In the genomic region with DNA sequence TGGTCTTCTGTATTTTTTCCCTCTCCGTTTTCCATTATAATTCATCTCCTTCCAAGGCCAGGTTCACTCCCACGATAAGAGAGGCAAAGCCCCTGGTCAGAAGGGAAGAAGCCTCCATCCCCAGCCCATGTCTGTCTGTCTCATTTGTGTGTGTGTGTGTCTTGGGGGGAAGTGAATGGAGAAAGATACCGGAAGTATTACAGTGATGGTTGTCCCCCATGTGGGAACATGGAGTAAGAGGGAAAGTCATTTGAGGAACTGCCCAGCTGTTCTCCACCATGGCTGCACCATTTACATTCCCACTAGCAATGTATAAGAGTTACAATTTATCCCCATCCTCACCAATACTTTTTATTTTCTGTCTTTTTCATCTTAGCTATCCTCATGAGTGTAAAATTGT, we compare ENCODE assay signal across 17 cellular contexts.
A peak's percentile ranks its signal among the peaks of the same experiment; 100 is the strongest.
DNase-seq lines count a peak whose midpoint lies in the region; ATAC-seq, FAIRE-seq and TF ChIP-seq lines count a peak whose summit lies in the region.
"Had no signal": no experiment of that assay in that cellular context is flagged by ENCODE, and none has a peak within 500 bp of the region (broad histone marks: within the 10 kb centered on the region; RNA-seq: fewer than 3 reads in every experiment).

No MANE protein-coding gene starts in this region.

- TF ChIP-seq CTCF in K562 (IDR thresholded peaks at IDR 0.05 in 2 of 3, conservative IDR thresholded peaks at IDR 0.05 in 1 of 3; ENCODE audit: insufficient read depth in 2 of 3, low read depth in 1 of 3, low read length in 3 of 3) (no peak), osteoblast (IDR thresholded peaks at IDR 0.05; ENCODE audit: extremely low read depth, low read depth, low read length) (no peak), foreskin keratinocyte (conservative IDR thresholded peaks at IDR 0.05) (no peak)

- H3K27ac ChIP-seq in K562 (ENCODE audit: extremely low read depth, low read depth, low read length) (no peak overlapping the region), osteoblast (ENCODE audit: low read depth, low read length) (no peak overlapping the region), foreskin keratinocyte (no peak overlapping the region)
- H3K27ac ChIP-seq: coronary artery had no signal

- H3K9me3 ChIP-seq in K562 (replicated peaks; ENCODE audit: control insufficient read depth, insufficient read depth, low read depth, low read length) (no peaks in the 10 kb centered on the region), osteoblast (ENCODE audit: low read depth, low read length) (no peaks in the 10 kb centered on the region)

- TF ChIP-seq EP300 in K562 (IDR thresholded peaks at IDR 0.05; ENCODE audit: low read length), result no peak

- CTCF ChIA-PET in K562 (lab: Yijun Ruan, JAX; ENCODE audit: low intra/inter-chr PET ratio), result no interaction called here

- H4K20me1 ChIP-seq in K562 (replicated peaks; ENCODE audit: control insufficient read depth, insufficient read depth, low read length) (no peaks in the 10 kb centered on the region), osteoblast (ENCODE audit: insufficient read depth, low read length) (no peaks in the 10 kb centered on the region)

- no peak for TF ChIP-seq RAD21 in K562 (CRISPR knock-in tag; conservative IDR thresholded peaks at IDR 0.05 in 1 of 2, IDR thresholded peaks at IDR 0.05 in 1 of 2)

- BruUV-seq in K562 (replicated peaks; lab: Mats Ljungman, UMichigan), result no TSS peak

- H3K36me3 ChIP-seq in K562 (ENCODE audit: control insufficient read depth, insufficient read depth, low read length), result no peaks in the 10 kb centered on the region
- H3K36me3 ChIP-seq in osteoblast (ENCODE audit: insufficient read depth, low read length), result no peaks in the 10 kb centered on the region

- 37% methylated on average over 3 of the region's 3 CpGs for WGBS in K562 (ENCODE audit: insufficient coverage, low coverage, missing lambda C conversion rate)

- in situ Hi-C loops in K562 (cut with MboI), result no loop called here

- H3K4me1 ChIP-seq in K562 (replicated peaks in 1 of 2; ENCODE audit: control insufficient read depth in 2 of 2, insufficient read depth in 2 of 2, low read length in 2 of 2) (peaks cover 0 to 8% of the 10 kb centered on the region in 2 experiments; a peak in 3 of 5 replicates), osteoblast (ENCODE audit: insufficient read depth, low read length) (no peaks in the 10 kb centered on the region), foreskin keratinocyte (peaks cover 8% of the 10 kb centered on the region)

- no peak for TF ChIP-seq POLR2A in K562 (conservative IDR thresholded peaks at IDR 0.05)

- H3K4me3 ChIP-seq in K562 (no peak overlapping the region), osteoblast (ENCODE audit: insufficient read depth, low read length) (no peak overlapping the region)
- H3K4me3 ChIP-seq: coronary artery had no signal

- H3K27me3 ChIP-seq in K562 (ENCODE audit: control insufficient read depth in 2 of 2, insufficient read depth in 2 of 2, low read length in 2 of 2) (no peaks in the 10 kb centered on the region), osteoblast (ENCODE audit: insufficient read depth, low read length) (peaks cover 3% of the 10 kb centered on the region), foreskin keratinocyte (no peaks in the 10 kb centered on the region)

- ATAC-seq in K562 (no peak), foreskin keratinocyte (no peak)
- ATAC-seq: left lobe of liver had no signal

- FAIRE-seq in K562 (lab: Jason Lieb, UNC), result no peak

- peak overlapping the region; percentile 94 for H2AFZ ChIP-seq in K562 (ENCODE audit: low read depth, low read length)
- peak overlapping the region; percentile 11 for H2AFZ ChIP-seq in osteoblast (ENCODE audit: low read length)

- intact Hi-C loops in K562 (cut with micrococcal nuclease), result no loop called here

- POLR2A ChIA-PET in K562 (lab: Yijun Ruan, JAX), result no interaction called here

- H3K4me2 ChIP-seq in K562 (ENCODE audit: insufficient read depth, low read length) (no peak overlapping the region), osteoblast (ENCODE audit: insufficient read depth, low read length) (no peak overlapping the region)

- no peaks in the 10 kb centered on the region for H3K9me1 ChIP-seq in K562 (ENCODE audit: control insufficient read depth, insufficient read depth, low read length)

- H3K79me2 ChIP-seq in K562 (ENCODE audit: control insufficient read depth, insufficient read depth, low read length), result no peaks in the 10 kb centered on the region
- no peaks in the 10 kb centered on the region for H3K79me2 ChIP-seq in osteoblast (ENCODE audit: insufficient read depth, low read length)

- no peak overlapping the region for H3K9ac ChIP-seq in K562 (ENCODE audit: insufficient read depth in 1 of 2, low read depth in 2 of 2, low read length in 2 of 2)

- peak; percentile 15 for DNase-seq in GF-D8 (lab: John Stamatoyannopoulos, UW)
- peak; percentile 63 for DNase-seq in NCI-H69 (lab: John Stamatoyannopoulos, UW)
- DNase-seq in K562 (ENCODE audit: extremely low read depth in 1 of 4, low spot score in 3 of 4), result no peak
- DNase-seq in osteoblast (ENCODE audit: insufficient read length, low spot score, missing footprints), result no peak
- no peak for DNase-seq in HUDEP-2 (lab: John Stamatoyannopoulos, UW; ENCODE audit: unreplicated experiment in 76 of 76)
- no peak for DNase-seq in NCI-H1930 (lab: John Stamatoyannopoulos, UW)
- no peak for DNase-seq in foreskin keratinocyte
- DNase-seq: activated effector memory CD4-positive, alpha-beta T cell treated with anti-CD3 and anti-CD28 coated beads, Interleukin-2, amount 50 U/mL, for 16 hours; activated T-cell treated with anti-CD3 and anti-CD28 coated beads for 4 hours; CD4-positive, alpha-beta T cell; DMS153; GDM1; NCI-H1417 treated with DMSO at 0.1 percent for 48 hours; RPMI8226; T1000 had no signal

TF ChIP-seq in K562, 482 proteins besides CTCF, POLR2A, EP300 and RAD21 (continues in another document):
- TF ChIP-seq ZNF584 (CRISPR knock-in tag; IDR thresholded peaks at IDR 0.05; ENCODE audit: low read depth), result 0 out of 2 replicates have a peak, but pooled peaks have one; percentile 10
- 0 out of 2 replicates have a peak, but pooled peaks have one; percentile 31 for TF ChIP-seq ZBTB40 (IDR thresholded peaks at IDR 0.05)
- no peak for TF ChIP-seq ZBTB40 (CRISPR knock-in tag; IDR thresholded peaks at IDR 0.05)
- no peak for TF ChIP-seq BACH1 (tag; IDR thresholded peaks at IDR 0.05)

Comparison
In these comparisons a context has a peak if more than half of its experiments do, and no peak if none do; other contexts are left out.
1. DNase-seq: peak in GF-D8 (single experiment) and NCI-H69 (single experiment); none in K562 (0 of 4), osteoblast (single experiment), HUDEP-2 (0 of 76), NCI-H1930 (0 of 2) and foreskin keratinocyte (0 of 2).